In genomic region chr5:109668668-109669422, GRCh38 we compare ENCODE assay signal across 1 cellular context.
A peak's percentile ranks its signal among the peaks of the same experiment; 100 is the strongest.
TF ChIP-seq lines count a peak whose summit lies in the region.

No MANE protein-coding gene starts in this region.

TF ChIP-seq in K562, 482 proteins besides CTCF, POLR2A, EP300 and RAD21 (continued from another document):
- TF ChIP-seq POLR3G (IDR thresholded peaks at IDR 0.05; ENCODE audit: extremely low read depth, insufficient read length, insufficient replicate concordance) (no peak), SRSF7 (optimal IDR thresholded peaks at IDR 0.05; ENCODE audit: low read depth, low read length) (no peak), SMAD3 (CRISPR knock-in tag; conservative IDR thresholded peaks at IDR 0.05) (no peak), C11orf30 (IDR thresholded peaks at IDR 0.05; ENCODE audit: low read depth) (no peak), NFYB (IDR thresholded peaks at IDR 0.05; ENCODE audit: extremely low read depth, insufficient read length) (no peak), ZNF165 (CRISPR knock-in tag; IDR thresholded peaks at IDR 0.05; ENCODE audit: borderline replicate concordance) (no peak), ZZZ3 (IDR thresholded peaks at IDR 0.05) (no peak), SMC3 (conservative IDR thresholded peaks at IDR 0.05; ENCODE audit: insufficient read depth, low read depth, low read length) (no peak), FOXA1 (IDR thresholded peaks at IDR 0.05; ENCODE audit: borderline replicate concordance) (no peak), HSF4 (CRISPR knock-in tag; IDR thresholded peaks at IDR 0.05; ENCODE audit: borderline replicate concordance) (no peak), TCF3 (CRISPR knock-in tag; IDR thresholded peaks at IDR 0.05) (peak; percentile 12; the same call in 1 of the 2 replicates), TCF7L2 (IDR thresholded peaks at IDR 0.05; ENCODE audit: low read depth, low read length) (no peak), RFX7 (CRISPR knock-in tag; IDR thresholded peaks at IDR 0.05) (no peak), ATF6 (CRISPR knock-in tag; IDR thresholded peaks at IDR 0.05) (no peak), AFF4 (CRISPR knock-in tag; IDR thresholded peaks at IDR 0.05) (no peak), PURB (CRISPR knock-in tag; IDR thresholded peaks at IDR 0.05; ENCODE audit: low read depth) (no peak), BMI1 (IDR thresholded peaks at IDR 0.05; ENCODE audit: low read length) (no peak)
